ENCODE assay signal across 25 cellular contexts in the genomic region with DNA sequence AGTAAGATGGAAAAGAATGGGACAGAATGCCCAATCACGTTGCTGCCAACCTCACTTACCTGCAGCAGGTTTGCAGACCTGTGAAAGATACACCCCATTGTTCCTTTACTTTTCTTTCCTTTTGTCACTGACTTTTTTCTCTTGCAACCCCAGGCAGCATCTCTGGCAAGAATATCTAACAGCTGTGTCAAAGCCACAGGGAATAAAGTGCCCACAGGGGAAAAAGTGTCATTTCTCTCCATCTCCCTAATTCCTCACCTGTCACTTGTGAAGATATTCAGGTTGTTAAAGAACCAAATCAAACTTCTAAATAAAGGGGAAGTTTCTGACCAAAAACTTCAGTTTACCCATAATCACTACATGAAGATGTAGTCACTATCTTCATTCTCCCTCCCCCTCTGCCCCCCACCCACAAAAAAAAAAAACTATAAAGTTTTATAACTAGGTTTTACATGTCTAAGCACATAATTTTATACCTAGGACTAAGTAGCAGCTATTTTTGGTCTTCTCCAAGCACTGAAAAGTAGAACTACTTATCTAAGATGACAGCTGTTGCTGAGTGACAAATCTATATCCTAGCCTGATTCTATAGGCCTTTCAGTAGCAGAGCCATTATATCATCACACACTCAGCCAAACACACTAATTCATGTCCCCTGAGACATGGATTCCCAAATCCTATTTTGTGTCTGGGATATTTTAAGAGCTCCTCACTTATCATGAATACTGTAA. TPM values are rescaled to one million over a fixed set of nuclear protein-coding genes. Genes with fewer than 3 reads are reported as not detected.
"Had no signal": no experiment of that assay in that cellular context is flagged by ENCODE, and none has a peak within 500 bp of the region (broad histone marks: within the 10 kb centered on the region; RNA-seq: fewer than 3 reads in every experiment).

No MANE protein-coding gene starts in this region.

- DNase-seq: effector CD8-positive, alpha-beta T cell; endodermal cell; foreskin fibroblast; gastrocnemius medialis; heart left ventricle; left cardiac atrium; left ventricle myocardium inferior; lower lobe of right lung; natural killer cell; occipital lobe; ovary; posterior cingulate gyrus; psoas muscle; right cardiac atrium; sigmoid colon; spleen; stimulated activated CD4-positive, alpha-beta T cell treated with anti-CD3 and anti-CD28 coated beads, Interleukin-4, amount 100 ng/mL, for 4 hours; stimulated activated naive CD8-positive, alpha-beta T cell treated with anti-CD3 and anti-CD28 coated beads, Interleukin-15, Interleukin-2, amounts not matched to agents 100 U/mL and 50 U/mL, for 24 hours; substantia nigra; testis; upper lobe of left lung had no signal

- ATAC-seq: esophagus mucosa; gastrocnemius medialis; heart left ventricle; left cardiac atrium; lower lobe of right lung; natural killer cell; psoas muscle; right cardiac atrium; stimulated activated memory B cell treated with anti-CD40 and anti-IgM and Interleukin-4, amounts not matched to agents 10 μg/mL and 1 μg/mL and 100 μg/mL, for 72 hours; stimulated activated naive CD8-positive, alpha-beta T cell treated with anti-CD3 and anti-CD28 coated beads, Interleukin-15, Interleukin-2, amounts not matched to agents 100 U/mL and 50 U/mL, for 24 hours had no signal

RNA-seq across cellular contexts. Expression of a gene that starts 54.9 kb away (rescaled TPM):
- total RNA-seq: esophagus mucosa, glomerular endothelial cell, kidney epithelial cell, natural killer cell had no signal
